In the genomic region with DNA sequence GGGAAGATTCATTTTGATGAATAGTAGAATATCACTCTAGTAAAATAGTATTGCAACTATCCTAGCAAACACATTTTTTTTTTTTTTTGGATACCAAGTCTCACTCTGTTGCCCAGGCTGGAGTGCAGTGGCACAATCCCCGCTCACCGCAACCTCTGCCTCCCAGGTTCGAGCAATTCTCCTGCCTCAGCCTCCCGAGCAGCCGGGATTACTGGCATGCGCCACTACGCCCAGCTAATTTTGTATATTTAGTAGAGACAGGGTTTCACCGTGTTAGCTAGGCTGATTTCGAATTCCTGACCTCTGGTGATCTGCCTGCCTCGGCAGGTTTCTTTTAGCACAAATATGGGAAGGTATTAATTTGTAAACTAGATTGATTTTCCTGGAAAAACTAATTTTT, we compare ENCODE assay signal across 30 cellular contexts.
"Had no signal": no experiment of that assay in that cellular context is flagged by ENCODE, and none has a peak within 500 bp of the region (broad histone marks: within the 10 kb centered on the region; RNA-seq: fewer than 3 reads in every experiment).

No MANE protein-coding gene starts in this region.

- H3K4me2 ChIP-seq: smooth muscle cell had no signal

- H3K4me1 Mint-ChIP-seq: stimulated activated memory B cell treated with anti-CD40 and anti-IgM and Interleukin-4, amounts not matched to agents 10 μg/mL and 1 μg/mL and 100 μg/mL, for 72 hours; stimulated activated naive CD8-positive, alpha-beta T cell treated with anti-CD3 and anti-CD28 coated beads, Interleukin-15, amount 100 ng/mL, for 72 hours had no signal

- H3K4me3 Mint-ChIP-seq: naive thymus-derived CD8-positive, alpha-beta T cell; natural killer cell treated with Interleukin-12 subunit alpha and Interleukin-12 subunit beta and Interleukin-15 and Interleukin-18, amount 100 ng/mL, for 72 hours; neural crest cell; stimulated activated memory B cell treated with anti-CD40 and anti-IgM and Interleukin-4, amounts not matched to agents 10 μg/mL and 1 μg/mL and 100 μg/mL, for 72 hours; stimulated activated naive CD8-positive, alpha-beta T cell treated with anti-CD3 and anti-CD28 coated beads, Interleukin-15, amount 100 ng/mL, for 72 hours had no signal

- H3K27ac Mint-ChIP-seq: natural killer cell treated with Interleukin-12 subunit alpha and Interleukin-12 subunit beta and Interleukin-15 and Interleukin-18, amount 100 ng/mL, for 72 hours; stimulated activated memory B cell treated with anti-CD40 and anti-IgM and Interleukin-4, amounts not matched to agents 10 μg/mL and 1 μg/mL and 100 μg/mL, for 72 hours; stimulated activated naive CD8-positive, alpha-beta T cell treated with anti-CD3 and anti-CD28 coated beads, Interleukin-15, amount 100 ng/mL, for 72 hours had no signal

- H3K4me1 ChIP-seq: pancreas, prostate gland, spleen, suprapubic skin had no signal

- H3K27me3 ChIP-seq: neutrophil, pancreas, right atrium auricular region, spleen, suprapubic skin, testis, tibial artery, transverse colon, upper lobe of left lung, vagina had no signal

- H3K27me3 Mint-ChIP-seq: naive thymus-derived CD8-positive, alpha-beta T cell; natural killer cell treated with Interleukin-12 subunit alpha and Interleukin-12 subunit beta and Interleukin-15 and Interleukin-18, amount 100 ng/mL, for 72 hours; stimulated activated memory B cell treated with anti-CD40 and anti-IgM and Interleukin-4, amounts not matched to agents 10 μg/mL and 1 μg/mL and 100 μg/mL, for 72 hours; stimulated activated naive CD8-positive, alpha-beta T cell treated with anti-CD3 and anti-CD28 coated beads, Interleukin-15, amount 100 ng/mL, for 72 hours had no signal

- H3K9me3 Mint-ChIP-seq: naive thymus-derived CD8-positive, alpha-beta T cell; nephron progenitor cell; neural crest cell; stimulated activated memory B cell treated with anti-CD40 and anti-IgM and Interleukin-4, amounts not matched to agents 10 μg/mL and 1 μg/mL and 100 μg/mL, for 72 hours; stimulated activated naive CD8-positive, alpha-beta T cell treated with anti-CD3 and anti-CD28 coated beads, Interleukin-15, amount 100 ng/mL, for 72 hours had no signal

- DNase-seq: naive thymus-derived CD8-positive, alpha-beta T cell; nephron progenitor cell; nucleus accumbens; pancreas; retina; spleen; stimulated activated CD4-positive, alpha-beta T cell treated with anti-CD3 and anti-CD28 coated beads, Interleukin-12 subunit alpha, Interleukin-12 subunit beta, amount 100 ng/mL, for 4 hours; stimulated activated CD4-positive, alpha-beta T cell treated with anti-CD3 and anti-CD28 coated beads, Interleukin-1b, Interleukin-23, amount 100 ng/mL, for 48 hours; stimulated activated CD4-positive, alpha-beta T cell treated with anti-CD3 and anti-CD28 coated beads, Interleukin-4, amount 100 ng/mL, for 1 hour; stimulated activated CD4-positive, alpha-beta T cell treated with anti-CD3 and anti-CD28 coated beads, Interleukin-4, amount 100 ng/mL, for 4 hours; stimulated activated CD8-positive, alpha-beta memory T cell treated with anti-CD3 and anti-CD28 coated beads, Interleukin-4, amount 100 ng/mL, for 48 hours; stimulated activated naive CD4-positive, alpha-beta T cell; stimulated activated naive CD8-positive, alpha-beta T cell treated with anti-CD3 and anti-CD28 coated beads, Interleukin-15, amount 100 ng/mL, for 72 hours; stimulated activated naive CD8-positive, alpha-beta T cell treated with anti-CD3 and anti-CD28 coated beads, Interleukin-15, Interleukin-2, amounts not matched to agents 100 U/mL and 50 U/mL, for 24 hours; substantia nigra; testis; tibial artery; transverse colon had no signal

- H3K27ac ChIP-seq: neutrophil, pancreas, prostate gland, right atrium auricular region, skin epidermis, spleen, suprapubic skin, testis, tibial artery, upper lobe of left lung, vagina had no signal

- H3K4me3 ChIP-seq: pancreas, prostate gland, right atrium auricular region, skin epidermis, smooth muscle cell, spleen, suprapubic skin, testis, tibial artery, transverse colon, upper lobe of left lung, vagina had no signal

- H3K36me3 ChIP-seq: neutrophil, prostate gland had no signal

- ATAC-seq: naive thymus-derived CD8-positive, alpha-beta T cell; natural killer cell treated with Interleukin-12 subunit alpha and Interleukin-12 subunit beta and Interleukin-15 and Interleukin-18, amount 100 ng/mL, for 72 hours; pancreas; sciatic nerve; stimulated activated memory B cell treated with anti-CD40 and anti-IgM and Interleukin-4, amounts not matched to agents 10 μg/mL and 1 μg/mL and 100 μg/mL, for 72 hours; stimulated activated naive CD8-positive, alpha-beta T cell treated with anti-CD3 and anti-CD28 coated beads, Interleukin-15, amount 100 ng/mL, for 72 hours; stimulated activated naive CD8-positive, alpha-beta T cell treated with anti-CD3 and anti-CD28 coated beads, Interleukin-15, Interleukin-2, amounts not matched to agents 100 U/mL and 50 U/mL, for 24 hours had no signal

- H3K9me3 ChIP-seq: neutrophil, pancreas, prostate gland, right atrium auricular region, spleen, suprapubic skin, testis, tibial artery, transverse colon, upper lobe of left lung, vagina had no signal
